In the genomic region with DNA sequence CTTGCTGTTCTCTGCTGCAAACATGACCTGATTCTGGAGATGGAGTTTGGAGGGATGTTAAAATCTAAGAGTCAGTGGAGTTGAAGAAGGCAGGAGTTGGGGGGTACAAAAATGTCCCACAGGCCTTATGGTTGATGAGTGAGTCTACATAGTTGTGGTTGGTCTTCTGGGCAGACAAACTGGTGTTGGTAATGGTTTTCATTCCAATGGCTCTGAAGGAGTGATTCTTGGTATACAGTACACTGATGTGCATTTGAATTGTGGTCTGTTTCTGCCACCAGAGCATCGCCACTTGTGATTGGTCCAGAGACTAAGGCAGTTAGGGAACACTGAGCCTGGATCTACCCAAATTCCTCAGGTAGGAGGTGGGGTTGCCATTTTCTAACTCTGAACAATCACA, we compare ENCODE assay signal across 33 cellular contexts.
DNase-seq lines count a peak whose midpoint lies in the region; ATAC-seq, FAIRE-seq and TF ChIP-seq lines count a peak whose summit lies in the region.
"Had no signal": no experiment of that assay in that cellular context is flagged by ENCODE, and none has a peak within 500 bp of the region (broad histone marks: within the 10 kb centered on the region; RNA-seq: fewer than 3 reads in every experiment).

No MANE protein-coding gene starts in this region.

- no peak overlapping the region for H3K4me3 ChIP-seq in breast epithelium
- H3K4me3 ChIP-seq in astrocyte of the cerebellum (ENCODE audit: low read depth, low read length): no peak overlapping the region
- no peak overlapping the region for H3K4me3 ChIP-seq in keratinocyte (ENCODE audit: control insufficient read depth in 2 of 3, extremely low read depth in 1 of 3, insufficient read depth in 2 of 3, low read depth in 1 of 3, low read length in 3 of 3)
- H3K4me3 ChIP-seq in neuronal stem cell (ENCODE audit: low read length in 2 of 2): no peak overlapping the region
- H3K4me3 ChIP-seq: heart left ventricle, SJCRH30 had no signal

- H3K9me3 ChIP-seq in breast epithelium: no peaks in the 10 kb centered on the region
- H3K9me3 ChIP-seq in keratinocyte (ENCODE audit: control insufficient read depth, low read depth, low read length): no peaks in the 10 kb centered on the region
- H3K9me3 ChIP-seq in neuronal stem cell (replicated peaks in 1 of 2; ENCODE audit: control insufficient read depth in 2 of 2, insufficient read depth in 1 of 2, low read depth in 1 of 2, low read length in 2 of 2): peaks cover 0 to 4% of the 10 kb centered on the region in 2 donors
- H3K9me3 ChIP-seq: heart left ventricle, SJCRH30 had no signal

- ATAC-seq in GM19455 (IDR thresholded peaks at IDR 0.05; ENCODE audit: unreplicated experiment): no peak
- ATAC-seq in HG02970 (IDR thresholded peaks at IDR 0.05; ENCODE audit: low FRiP score, unreplicated experiment): no peak
- ATAC-seq: foreskin keratinocyte; HCT116; heart left ventricle; natural killer cell; stimulated activated memory B cell treated with anti-CD40 and anti-IgM and Interleukin-4, amounts not matched to agents 10 μg/mL and 1 μg/mL and 100 μg/mL, for 72 hours had no signal

- H3K14ac ChIP-seq in neuronal stem cell (ENCODE audit: low read length): no peak overlapping the region

- no peak overlapping the region for H2BK15ac ChIP-seq in neuronal stem cell (ENCODE audit: low read length)

- H2AFZ ChIP-seq in keratinocyte (ENCODE audit: control insufficient read depth, low read length): peak overlapping the region; percentile 28
- no peak overlapping the region for H2AFZ ChIP-seq in neuronal stem cell (ENCODE audit: low read length)

- peak; percentile 73 for FAIRE-seq in keratinocyte (lab: Jason Lieb, UNC)
- FAIRE-seq: GM12891 had no signal

- intact Hi-C loops in MCF 10A (cut with micrococcal nuclease): no loop called here
- intact Hi-C loops in breast epithelium (cut with DNase I; ENCODE audit: low total_unique reads): no loop called here
- intact Hi-C loops in posterior vena cava (cut with DNase I): no loop called here

- TF ChIP-seq CTCF in MCF 10A (IDR thresholded peaks at IDR 0.05; ENCODE audit: unreplicated experiment) (no peak), breast epithelium (IDR thresholded peaks at IDR 0.05) (no peak), astrocyte of the cerebellum (IDR thresholded peaks at IDR 0.05; ENCODE audit: low read depth, low read length, missing control alignments) (no peak), keratinocyte (optimal IDR thresholded peaks at IDR 0.05 in 1 of 3, IDR thresholded peaks at IDR 0.05 in 1 of 3, conservative IDR thresholded peaks at IDR 0.05 in 1 of 3; ENCODE audit: extremely low read depth in 1 of 3, insufficient read depth in 2 of 3, low read length in 3 of 3) (no peak)

- H2BK5ac ChIP-seq in neuronal stem cell (ENCODE audit: low read length): no peak overlapping the region

- H3K27me3 ChIP-seq in breast epithelium (no peaks in the 10 kb centered on the region), keratinocyte (ENCODE audit: control insufficient read depth, extremely low read depth, insufficient read depth, low read length) (no peaks in the 10 kb centered on the region), neuronal stem cell (ENCODE audit: control insufficient read depth in 3 of 3, insufficient read depth in 3 of 3, low read depth in 1 of 3, low read length in 3 of 3) (no peaks in the 10 kb centered on the region)
- H3K27me3 ChIP-seq: foreskin keratinocyte, heart left ventricle, SJCRH30 had no signal

- no peak overlapping the region for H3K23ac ChIP-seq in neuronal stem cell (ENCODE audit: low read depth, low read length, poor library complexity)

- H3K4me3 Mint-ChIP-seq in MCF 10A (ENCODE audit: unreplicated experiment): no peak overlapping the region
- H3K4me3 Mint-ChIP-seq: activated CD4-positive, alpha-beta T cell treated with anti-CD3 and anti-CD28 coated beads, Interleukin-2, amount 10 ng/mL, durations not matched to agents 24 days and 14 days; activated naive CD8-positive, alpha-beta T cell treated with anti-CD3 and anti-CD28 coated beads for 36 hours; B cell; CD4-positive, alpha-beta memory T cell; natural killer cell; stimulated activated memory B cell treated with anti-CD40 and anti-IgM and Interleukin-4, amounts not matched to agents 10 μg/mL and 1 μg/mL and 100 μg/mL, for 72 hours had no signal

- H3K27me3 Mint-ChIP-seq in MCF 10A (ENCODE audit: insufficient read depth, unreplicated experiment): no peaks in the 10 kb centered on the region
- H3K27me3 Mint-ChIP-seq: activated CD4-positive, alpha-beta T cell treated with anti-CD3 and anti-CD28 coated beads, Interleukin-2, amount 10 ng/mL, durations not matched to agents 24 days and 14 days; activated naive CD8-positive, alpha-beta T cell treated with anti-CD3 and anti-CD28 coated beads for 36 hours; B cell; CD4-positive, alpha-beta memory T cell; stimulated activated memory B cell treated with anti-CD40 and anti-IgM and Interleukin-4, amounts not matched to agents 10 μg/mL and 1 μg/mL and 100 μg/mL, for 72 hours had no signal

- H3K36me3 Mint-ChIP-seq in MCF 10A (ENCODE audit: insufficient read depth, unreplicated experiment): no peaks in the 10 kb centered on the region
- H3K36me3 Mint-ChIP-seq: CD4-positive, alpha-beta memory T cell; natural killer cell; stimulated activated memory B cell treated with anti-CD40 and anti-IgM and Interleukin-4, amounts not matched to agents 10 μg/mL and 1 μg/mL and 100 μg/mL, for 72 hours had no signal

- H2BK120ac ChIP-seq in neuronal stem cell (ENCODE audit: low read depth, low read length): no peak overlapping the region

- no peak overlapping the region for H3K4ac ChIP-seq in neuronal stem cell (ENCODE audit: low read length)

- H2AK5ac ChIP-seq in neuronal stem cell (ENCODE audit: low read depth, low read length): no peak overlapping the region

- H4K8ac ChIP-seq in neuronal stem cell (ENCODE audit: low read depth, low read length): no peak overlapping the region

- no CpG with 5 or more reads among the region's 1 CpG for WGBS in neuronal stem cell (ENCODE audit: extremely low coverage in 2 of 2, insufficient read length in 2 of 2, insufficient replicate concordance in 1 of 2), 2 donors

- no peaks in the 10 kb centered on the region for H3K9me1 ChIP-seq in keratinocyte (ENCODE audit: control insufficient read depth, extremely low read depth, insufficient read depth, low read length)

- no peaks in the 10 kb centered on the region for H3K9me3 Mint-ChIP-seq in MCF 10A (ENCODE audit: unreplicated experiment)
- H3K9me3 Mint-ChIP-seq: activated CD4-positive, alpha-beta T cell treated with anti-CD3 and anti-CD28 coated beads, Interleukin-2, amount 10 ng/mL, durations not matched to agents 24 days and 14 days; CD4-positive, alpha-beta memory T cell; natural killer cell; stimulated activated memory B cell treated with anti-CD40 and anti-IgM and Interleukin-4, amounts not matched to agents 10 μg/mL and 1 μg/mL and 100 μg/mL, for 72 hours had no signal

- peaks cover 60% of the 10 kb centered on the region for H3K4me1 Mint-ChIP-seq in MCF 10A (ENCODE audit: insufficient read depth, unreplicated experiment)
- H3K4me1 Mint-ChIP-seq: natural killer cell; stimulated activated memory B cell treated with anti-CD40 and anti-IgM and Interleukin-4, amounts not matched to agents 10 μg/mL and 1 μg/mL and 100 μg/mL, for 72 hours had no signal

- dilution Hi-C loops in keratinocyte (cut with MboI; ENCODE audit: extremely low pct_ligation_motif_present, low sequenced_read_pairs): no loop called here

- H3K36me3 ChIP-seq in breast epithelium (no peaks in the 10 kb centered on the region), keratinocyte (ENCODE audit: control insufficient read depth in 2 of 2, extremely low read depth in 1 of 2, insufficient read depth in 2 of 2, low read length in 2 of 2) (no peaks in the 10 kb centered on the region), neuronal stem cell (replicated peaks in 1 of 2; ENCODE audit: control insufficient read depth in 2 of 2, insufficient read depth in 2 of 2, low read length in 2 of 2) (no peaks in the 10 kb centered on the region)
- H3K36me3 ChIP-seq: heart left ventricle, SJCRH30, WERI-Rb-1 had no signal

- no peak overlapping the region for H3K18ac ChIP-seq in neuronal stem cell (ENCODE audit: low read length)

- in situ Hi-C loops in astrocyte of the cerebellum (cut with HindIII; ENCODE audit: low sequenced_read_pairs): no loop called here

- TF ChIP-seq POLR2A in breast epithelium (IDR thresholded peaks at IDR 0.05): no peak

- no peaks in the 10 kb centered on the region for H3K79me1 ChIP-seq in neuronal stem cell (ENCODE audit: low read depth, low read length)

- DNase-seq in MCF 10A (ENCODE audit: unreplicated experiment): no peak
- DNase-seq in breast epithelium (ENCODE audit: low spot score in 2 of 2): no peak
- peak; percentile 31 for DNase-seq in astrocyte of the cerebellum (ENCODE audit: low read depth)
- no peak for DNase-seq in keratinocyte (ENCODE audit: low read depth, low spot score)
- DNase-seq in neuronal stem cell (ENCODE audit: low spot score): no peak
- DNase-seq in posterior vena cava (ENCODE audit: low spot score): no peak
- DNase-seq: activated CD4-positive, alpha-beta T cell treated with anti-CD3 and anti-CD28 coated beads, Interleukin-2, amount 10 ng/mL, durations not matched to agents 24 days and 14 days; activated effector memory CD4-positive, alpha-beta T cell treated with anti-CD3 and anti-CD28 coated beads, Interleukin-2, amount 50 U/mL, for 16 hours; activated naive CD8-positive, alpha-beta T cell treated with anti-CD3 and anti-CD28 coated beads for 36 hours; activated T-cell treated with anti-CD3 and anti-CD28 coated beads, Interleukin-2, amount 50 U/mL, for 1 hour; aorta; CD4-positive, alpha-beta memory T cell; central memory CD4-positive, alpha-beta T cell; erythroblast; foreskin keratinocyte; heart left ventricle; midbrain; natural killer cell; NCI-H1694 treated with DMSO at 0.1 percent for 48 hours; NCI-H510A; occipital lobe; RPMI8226; SJCRH30; T-helper 9 cell; trophoblast cell; WERI-Rb-1 had no signal

- no peak overlapping the region for H3K4me2 ChIP-seq in keratinocyte (ENCODE audit: control insufficient read depth, extremely low read depth, insufficient read depth, low read depth, low read length)
- H3K4me2 ChIP-seq in neuronal stem cell (ENCODE audit: insufficient read depth, low read length, poor library complexity, severe bottlenecking): no peak overlapping the region

- CTCF ChIA-PET in MCF 10A (lab: Yijun Ruan, JAX): interaction anchor here (0.6 kb wide), 1 partner anchor 518 kb away, joined by 3 read pairs; no protein-coding TSS in a partner anchor

- no TSS peak for BruUV-seq in MCF 10A (replicated peaks; lab: Mats Ljungman, UMichigan)

- H3K4me1 ChIP-seq in breast epithelium (no peaks in the 10 kb centered on the region), keratinocyte (ENCODE audit: control insufficient read depth, extremely low read depth, insufficient read depth, low read length) (peaks cover 48% of the 10 kb centered on the region), neuronal stem cell (ENCODE audit: control insufficient read depth in 2 of 2, insufficient read depth in 1 of 2, low read depth in 1 of 2, low read length in 2 of 2) (peaks cover 0 to 15% of the 10 kb centered on the region in 2 donors)
- H3K4me1 ChIP-seq: heart left ventricle, SJCRH30 had no signal

- POLR2A ChIA-PET in MCF 10A (lab: Yijun Ruan, JAX): interaction anchor here (1.1 kb wide), 1 partner anchor 9 kb away, joined by 4 read pairs; no protein-coding TSS in a partner anchor

- no peak overlapping the region for H3K9ac ChIP-seq in keratinocyte (ENCODE audit: control insufficient read depth, extremely low read depth, insufficient read depth, low read length)
- H3K9ac ChIP-seq in neuronal stem cell (ENCODE audit: low read depth, low read length, poor library complexity): no peak overlapping the region

- H4K20me1 ChIP-seq in keratinocyte (ENCODE audit: control insufficient read depth, extremely low read depth, insufficient read depth, low read length): no peaks in the 10 kb centered on the region

- no peak overlapping the region for H3K27ac ChIP-seq in breast epithelium
- H3K27ac ChIP-seq in keratinocyte (ENCODE audit: control insufficient read depth, insufficient read depth, low read length): no peak overlapping the region
- H3K27ac ChIP-seq in neuronal stem cell (replicated peaks; ENCODE audit: low read length): no peak overlapping the region
- H3K27ac ChIP-seq: 22Rv1, foreskin keratinocyte, heart left ventricle, SJCRH30, WERI-Rb-1 had no signal

- no peak overlapping the region for H2BK12ac ChIP-seq in neuronal stem cell (ENCODE audit: low read length)

- H4K91ac ChIP-seq in neuronal stem cell (ENCODE audit: low read depth, low read length, poor library complexity): no peak overlapping the region

- peak overlapping the region; percentile 25 for H3K27ac Mint-ChIP-seq in MCF 10A (ENCODE audit: low read depth, unreplicated experiment)
- H3K27ac Mint-ChIP-seq: activated CD4-positive, alpha-beta T cell treated with anti-CD3 and anti-CD28 coated beads, Interleukin-2, amount 10 ng/mL, durations not matched to agents 24 days and 14 days; activated naive CD8-positive, alpha-beta T cell treated with anti-CD3 and anti-CD28 coated beads for 36 hours; B cell; CD4-positive, alpha-beta memory T cell; natural killer cell; stimulated activated memory B cell treated with anti-CD40 and anti-IgM and Interleukin-4, amounts not matched to agents 10 μg/mL and 1 μg/mL and 100 μg/mL, for 72 hours had no signal

- H3K79me2 ChIP-seq in keratinocyte (ENCODE audit: control insufficient read depth, insufficient read depth, low read length): no peaks in the 10 kb centered on the region
